25 cellular contexts compared by ENCODE assay signal in the genomic region with DNA sequence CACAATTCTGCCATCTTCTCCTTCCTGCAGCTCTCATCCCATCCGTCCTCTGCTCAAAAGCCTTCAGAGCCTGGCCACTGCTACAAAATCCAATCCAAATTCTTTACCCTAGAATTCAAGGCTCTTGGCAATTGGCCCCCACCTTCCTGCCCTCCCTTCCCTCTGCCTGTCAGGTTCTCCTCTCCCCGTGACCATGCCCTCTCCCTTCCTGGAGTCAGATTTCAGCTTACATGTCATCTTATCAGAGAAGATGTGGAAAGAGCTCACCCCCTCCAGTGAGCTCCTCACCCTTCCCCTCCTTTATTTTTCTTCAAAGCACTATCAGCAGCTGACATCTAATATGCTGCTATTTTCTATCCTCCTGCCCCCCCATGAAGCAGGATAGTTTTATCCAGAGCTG.
A peak's percentile ranks its signal among the peaks of the same experiment; 100 is the strongest.
DNase-seq lines count a peak whose midpoint lies in the region; ATAC-seq, FAIRE-seq and TF ChIP-seq lines count a peak whose summit lies in the region.
"Had no signal": no experiment of that assay in that cellular context is flagged by ENCODE, and none has a peak within 500 bp of the region (broad histone marks: within the 10 kb centered on the region; RNA-seq: fewer than 3 reads in every experiment).

No MANE protein-coding gene starts in this region.

- H3K79me2 ChIP-seq in GM23338 (replicated peaks; ENCODE audit: insufficient read depth): no peaks in the 10 kb centered on the region
- no peaks in the 10 kb centered on the region for H3K79me2 ChIP-seq in H1 (ENCODE audit: control insufficient read depth in 1 of 2, insufficient read depth in 2 of 2, low read length in 2 of 2)

- CTCF ChIA-PET in H1 (lab: Charles Lee; ENCODE audit: partially characterized antibody): interaction anchor here (1.2 kb wide), 1 partner anchor 432 kb away, joined by 3 read pairs; no protein-coding TSS in a partner anchor
- CTCF ChIA-PET in naive thymus-derived CD4-positive, alpha-beta T cell (lab: Charles Lee): no interaction called here

- ATAC-seq in GM23338: peak; percentile 75
- no peak for ATAC-seq in naive thymus-derived CD4-positive, alpha-beta T cell
- ATAC-seq: lower lobe of right lung; right lobe of liver; stimulated activated naive CD8-positive, alpha-beta T cell treated with anti-CD3 and anti-CD28 coated beads, Interleukin-15, Interleukin-2, amounts not matched to agents 100 U/mL and 50 U/mL, for 24 hours had no signal

- peaks cover 16% of the 10 kb centered on the region for H3K27me3 Mint-ChIP-seq in GM23338 (ENCODE audit: insufficient read depth, low read depth, poor library complexity)
- peaks cover 2 to 50% (median 12%) of the 10 kb centered on the region in 5 donors for H3K27me3 Mint-ChIP-seq in naive thymus-derived CD4-positive, alpha-beta T cell
- H3K27me3 Mint-ChIP-seq: activated CD4-positive, alpha-beta T cell treated with anti-CD3 and anti-CD28 coated beads, Interleukin-2, amount 10 ng/mL, durations not matched to agents 24 days and 14 days had no signal

- no peak overlapping the region for H3K56ac ChIP-seq in H1 (replicated peaks; ENCODE audit: insufficient read length, low read depth, low read length)

- peaks cover 32% of the 10 kb centered on the region for H3K4me1 Mint-ChIP-seq in GM23338
- H3K4me1 Mint-ChIP-seq in naive thymus-derived CD4-positive, alpha-beta T cell: no peaks in the 10 kb centered on the region
- H3K4me1 Mint-ChIP-seq: activated CD4-positive, alpha-beta T cell treated with anti-CD3 and anti-CD28 coated beads, Interleukin-2, amount 10 ng/mL, durations not matched to agents 24 days and 14 days had no signal

- H3K4me3 Mint-ChIP-seq in GM23338: no peak overlapping the region
- H3K4me3 Mint-ChIP-seq in naive thymus-derived CD4-positive, alpha-beta T cell: no peak overlapping the region
- H3K4me3 Mint-ChIP-seq: activated CD4-positive, alpha-beta T cell treated with anti-CD3 and anti-CD28 coated beads, Interleukin-2, amount 10 ng/mL, durations not matched to agents 24 days and 14 days; activated naive CD4-positive, alpha-beta T cell treated with anti-CD3 and anti-CD28 coated beads for 36 hours; dendritic cell treated with granulocyte-macrophage colony-stimulating factor and Interleukin-4, amounts not matched to agents 40 ng/mL and 50 ng/mL, for 4 days; neural progenitor cell; T-helper 1 cell treated with Interleukin-12 subunit alpha and Interleukin-12 subunit beta and Interleukin-4 antibody, amounts not matched to agents 30 μg/mL and 1 μg/mL, for 36 hours had no signal

- WGBS in H1 (ENCODE audit: extremely low coverage in 1 of 2, insufficient coverage in 1 of 2, insufficient read length in 1 of 2, insufficient replicate concordance in 2 of 2, low coverage in 1 of 2, low lambda C conversion rate in 2 of 2, missing lambda C conversion rate in 1 of 2), 2 experiments: 28% methylated on average over 2 of the region's 2 CpGs; no CpG with 5 or more reads in 1 of the 2 experiments

- H4K5ac ChIP-seq in H1 (ENCODE audit: insufficient read length, low read depth, low read length): no peak overlapping the region

- no peak for TF ChIP-seq EP300 in H1 (IDR thresholded peaks at IDR 0.05; ENCODE audit: borderline replicate concordance in 1 of 2, low read depth in 2 of 2, low read length in 2 of 2)

- no peak overlapping the region for H2BK12ac ChIP-seq in H1 (ENCODE audit: low read depth, low read length)

- H3K36me3 Mint-ChIP-seq in GM23338 (ENCODE audit: low read depth): no peaks in the 10 kb centered on the region; the same call in 2 of the 3 replicates
- no peaks in the 10 kb centered on the region for H3K36me3 Mint-ChIP-seq in naive thymus-derived CD4-positive, alpha-beta T cell
- H3K36me3 Mint-ChIP-seq: neural progenitor cell had no signal

- no peak overlapping the region for H4K8ac ChIP-seq in H1 (ENCODE audit: extremely low read depth, insufficient read depth, low read length)

- H3K79me1 ChIP-seq in H1 (ENCODE audit: low read depth, low read length): no peaks in the 10 kb centered on the region

- H3K27ac ChIP-seq in BLaER1 treated with 17β-estradiol and CSF1 and Interleukin-3, amounts not matched to agents 10 nM and 100 nM: no peak overlapping the region
- H3K27ac ChIP-seq in GM23338 (ENCODE audit: low read depth) (no peak overlapping the region), H1 (ENCODE audit: low read depth, low read length) (no peak overlapping the region)
- no peak overlapping the region for H3K27ac ChIP-seq in naive thymus-derived CD4-positive, alpha-beta T cell (ENCODE audit: low read depth, low read length)
- H3K27ac ChIP-seq: C4-2B, cardiac muscle cell, lower lobe of right lung, neural progenitor cell, right lobe of liver, SK-N-MC, thyroid gland had no signal

- H3K23me2 ChIP-seq in H1 (ENCODE audit: low read depth, low read length): no peaks in the 10 kb centered on the region

- H4K91ac ChIP-seq in H1 (replicated peaks; ENCODE audit: insufficient read length, low read length): no peak overlapping the region

- no peak overlapping the region for H2BK20ac ChIP-seq in H1 (ENCODE audit: low read length)

- H3K36me3 ChIP-seq in BLaER1 treated with 17β-estradiol and CSF1 and Interleukin-3, amounts not matched to agents 10 nM and 100 nM: no peaks in the 10 kb centered on the region
- H3K36me3 ChIP-seq in GM23338 (ENCODE audit: insufficient read depth) (no peaks in the 10 kb centered on the region), H1 (ENCODE audit: control insufficient read depth in 2 of 4, insufficient read depth in 4 of 4, low read length in 3 of 4) (no peaks in the 10 kb centered on the region)
- H3K36me3 ChIP-seq in naive thymus-derived CD4-positive, alpha-beta T cell (ENCODE audit: control insufficient read depth in 2 of 3, insufficient read depth in 3 of 3, low read length in 3 of 3): no peaks in the 10 kb centered on the region
- H3K36me3 ChIP-seq: cardiac muscle cell, lower lobe of right lung, neural progenitor cell, right lobe of liver, thyroid gland had no signal

- no peak for TF ChIP-seq POLR2A in H1 (IDR thresholded peaks at IDR 0.05; ENCODE audit: control extremely low read depth in 1 of 2, low read depth in 2 of 2, low read length in 2 of 2)
- TF ChIP-seq POLR2A in erythroblast (IDR thresholded peaks at IDR 0.05; ENCODE audit: low read length): no peak

- no peak overlapping the region for H3K27ac Mint-ChIP-seq in GM23338
- no peak overlapping the region for H3K27ac Mint-ChIP-seq in naive thymus-derived CD4-positive, alpha-beta T cell
- H3K27ac Mint-ChIP-seq: activated CD4-positive, alpha-beta T cell treated with anti-CD3 and anti-CD28 coated beads, Interleukin-2, amount 10 ng/mL, durations not matched to agents 24 days and 14 days; activated naive CD4-positive, alpha-beta T cell treated with anti-CD3 and anti-CD28 coated beads for 36 hours; dendritic cell treated with granulocyte-macrophage colony-stimulating factor and Interleukin-4, amounts not matched to agents 40 ng/mL and 50 ng/mL, for 4 days; neural progenitor cell; T-helper 1 cell treated with Interleukin-12 subunit alpha and Interleukin-12 subunit beta and Interleukin-4 antibody, amounts not matched to agents 30 μg/mL and 1 μg/mL, for 36 hours had no signal

- H2BK15ac ChIP-seq in H1 (ENCODE audit: low read length): 0 out of 2 replicates have a peak overlapping the region, but pooled peaks have one; percentile 98

- no peak overlapping the region for H2AK5ac ChIP-seq in H1 (ENCODE audit: low read depth, low read length)

- no peaks in the 10 kb centered on the region for H3F3A ChIP-seq in GM23338 (replicated peaks; ENCODE audit: low read depth)

- peak overlapping the region in 7 of 11 experiments; percentile 8 to 94 (median 46); a peak in 10 of 22 replicates for H3K4me2 ChIP-seq in BLaER1 treated with 17β-estradiol and CSF1 and Interleukin-3, amounts not matched to agents 10 nM and 100 nM
- H3K4me2 ChIP-seq in GM23338 (no peak overlapping the region), H1 (ENCODE audit: insufficient read depth in 1 of 2, low read depth in 2 of 2, low read length in 2 of 2) (peak overlapping the region; percentile 11 to 33; a peak in 2 of 4 replicates)
- H3K4me2 ChIP-seq: neural progenitor cell had no signal

- no peak overlapping the region for H2BK120ac ChIP-seq in H1 (replicated peaks; ENCODE audit: low read depth, low read length)

- 0 out of 2 replicates have a peak overlapping the region, but pooled peaks have one; percentile 24 for H2BK5ac ChIP-seq in H1 (ENCODE audit: low read depth, low read length)

- no peaks in the 10 kb centered on the region for H3K9me3 ChIP-seq in BLaER1 treated with 17β-estradiol and CSF1 and Interleukin-3, amounts not matched to agents 10 nM and 100 nM (replicated peaks in 1 of 11)
- H3K9me3 ChIP-seq in H1 (ENCODE audit: insufficient read depth in 2 of 2, low read depth in 1 of 2, low read length in 1 of 2): no peaks in the 10 kb centered on the region
- H3K9me3 ChIP-seq in naive thymus-derived CD4-positive, alpha-beta T cell (ENCODE audit: control insufficient read depth in 2 of 3, low read length in 3 of 3): no peaks in the 10 kb centered on the region
- H3K9me3 ChIP-seq: lower lobe of right lung, right lobe of liver, thyroid gland had no signal

- H3K4ac ChIP-seq in H1 (replicated peaks; ENCODE audit: insufficient read length, low read depth, low read length): no peak overlapping the region

- no peaks in the 10 kb centered on the region; a peak in 1 of 22 replicates for H4K20me1 ChIP-seq in BLaER1 treated with 17β-estradiol and CSF1 and Interleukin-3, amounts not matched to agents 10 nM and 100 nM
- no peaks in the 10 kb centered on the region for H4K20me1 ChIP-seq in GM23338 (replicated peaks; ENCODE audit: insufficient read depth)
- H4K20me1 ChIP-seq in H1 (replicated peaks in 1 of 2; ENCODE audit: control insufficient read depth in 1 of 2, insufficient read depth in 2 of 2, low read length in 2 of 2): no peaks in the 10 kb centered on the region

- H2AFZ ChIP-seq in GM23338: no peak overlapping the region
- no peak overlapping the region for H2AFZ ChIP-seq in H1 (ENCODE audit: low read length)
- H2AFZ ChIP-seq: neural progenitor cell had no signal

- peaks cover 24 to 70% (median 58%) of the 10 kb centered on the region in 10 experiments for H3K4me1 ChIP-seq in BLaER1 treated with 17β-estradiol and CSF1 and Interleukin-3, amounts not matched to agents 10 nM and 100 nM
- H3K4me1 ChIP-seq in GM23338 (ENCODE audit: insufficient read depth) (no peaks in the 10 kb centered on the region), H1 (replicated peaks in 1 of 4; ENCODE audit: control insufficient read depth in 3 of 4, insufficient read depth in 4 of 4, low read length in 3 of 4) (peaks cover 2 to 8% (median 4%) of the 10 kb centered on the region in 4 experiments; a peak in 5 of 7 replicates)
- no peaks in the 10 kb centered on the region for H3K4me1 ChIP-seq in naive thymus-derived CD4-positive, alpha-beta T cell (ENCODE audit: control insufficient read depth in 2 of 2, insufficient read depth in 2 of 2, low read length in 2 of 2)
- H3K4me1 ChIP-seq: lower lobe of right lung, right lobe of liver, thyroid gland had no signal

- no peaks in the 10 kb centered on the region for H3K9me3 Mint-ChIP-seq in GM23338
- H3K9me3 Mint-ChIP-seq in naive thymus-derived CD4-positive, alpha-beta T cell: no peaks in the 10 kb centered on the region
- H3K9me3 Mint-ChIP-seq: activated CD4-positive, alpha-beta T cell treated with anti-CD3 and anti-CD28 coated beads, Interleukin-2, amount 10 ng/mL, durations not matched to agents 24 days and 14 days; activated naive CD4-positive, alpha-beta T cell treated with anti-CD3 and anti-CD28 coated beads for 36 hours; dendritic cell treated with granulocyte-macrophage colony-stimulating factor and Interleukin-4, amounts not matched to agents 40 ng/mL and 50 ng/mL, for 4 days; T-helper 1 cell treated with Interleukin-12 subunit alpha and Interleukin-12 subunit beta and Interleukin-4 antibody, amounts not matched to agents 30 μg/mL and 1 μg/mL, for 36 hours had no signal

- no peak for FAIRE-seq in H1 (lab: Jason Lieb, UNC)

- H3K27me3 ChIP-seq in BLaER1 treated with 17β-estradiol and CSF1 and Interleukin-3, amounts not matched to agents 10 nM and 100 nM: no peaks in the 10 kb centered on the region
- H3K27me3 ChIP-seq in GM23338 (ENCODE audit: insufficient read depth): no peaks in the 10 kb centered on the region
- no peaks in the 10 kb centered on the region for H3K27me3 ChIP-seq in H1 (replicated peaks in 1 of 4; ENCODE audit: control insufficient read depth in 3 of 4, extremely low read depth in 1 of 4, insufficient read depth in 3 of 4, low read length in 3 of 4)
- H3K27me3 ChIP-seq in naive thymus-derived CD4-positive, alpha-beta T cell (ENCODE audit: control insufficient read depth in 2 of 2, insufficient read depth in 2 of 2, low read length in 2 of 2): no peaks in the 10 kb centered on the region
- H3K27me3 ChIP-seq: cardiac muscle cell, neural progenitor cell, right lobe of liver, thyroid gland had no signal

- H3K4me3 ChIP-seq in BLaER1 treated with 17β-estradiol and CSF1 and Interleukin-3, amounts not matched to agents 10 nM and 100 nM: no peak overlapping the region
- no peak overlapping the region for H3K4me3 ChIP-seq in GM23338
- H3K4me3 ChIP-seq in H1 (ENCODE audit: extremely low read depth in 1 of 4, insufficient read depth in 2 of 4, low read depth in 3 of 4, low read length in 4 of 4): no peak overlapping the region
- no peak overlapping the region for H3K4me3 ChIP-seq in naive thymus-derived CD4-positive, alpha-beta T cell (ENCODE audit: low read length)
- H3K4me3 ChIP-seq: cardiac muscle cell, lower lobe of right lung, neural progenitor cell, right lobe of liver, SK-N-MC, thyroid gland had no signal

- peak; percentile 40 for DNase-seq in GM23338 (ENCODE audit: low spot score)
- peak; percentile 42 for DNase-seq in NCI-H2171 (lab: John Stamatoyannopoulos, UW)
- no peak for DNase-seq in H1 (ENCODE audit: low read depth in 1 of 2, low spot score in 2 of 2)
- DNase-seq in activated CD4-positive, alpha-beta T cell treated with anti-CD3 and anti-CD28 coated beads for 48 hours: no peak
- DNase-seq in naive thymus-derived CD4-positive, alpha-beta T cell: no peak
- DNase-seq in COLO829 (ENCODE audit: low spot score): no peak
- DNase-seq in erythroblast (lab: John Stamatoyannopoulos, UW): no peak
- DNase-seq: activated CD4-positive, alpha-beta T cell treated with anti-CD3 and anti-CD28 coated beads, Interleukin-2, amount 10 ng/mL, durations not matched to agents 24 days and 14 days; activated naive CD4-positive, alpha-beta T cell treated with anti-CD3 and anti-CD28 coated beads for 36 hours; activated T-cell treated with anti-CD3 and anti-CD28 coated beads, Interleukin-2, amount 50 U/mL, for 48 hours; Calu3; IMR-90; lower lobe of right lung; NCI-H1092; right lobe of liver; stimulated activated CD4-positive, alpha-beta T cell treated with anti-CD3 and anti-CD28 coated beads, Interleukin-12 subunit alpha, Interleukin-12 subunit beta, amount 100 ng/mL, for 4 hours; stimulated activated naive CD8-positive, alpha-beta T cell treated with anti-CD3 and anti-CD28 coated beads, Interleukin-15, Interleukin-2, amounts not matched to agents 100 U/mL and 50 U/mL, for 24 hours; thyroid gland had no signal

- no peak overlapping the region for H3K23ac ChIP-seq in H1 (ENCODE audit: insufficient read length)

- H3K9ac ChIP-seq in BLaER1 treated with 17β-estradiol and CSF1 and Interleukin-3, amounts not matched to agents 10 nM and 100 nM: no peak overlapping the region
- no peak overlapping the region for H3K9ac ChIP-seq in H1 (replicated peaks in 1 of 4; ENCODE audit: extremely low read depth in 1 of 4, low read depth in 3 of 4, low read length in 3 of 4)
- H3K9ac ChIP-seq: neural progenitor cell had no signal

- no peak for TF ChIP-seq RAD21 in H1 (IDR thresholded peaks at IDR 0.05 in 1 of 2, conservative IDR thresholded peaks at IDR 0.05 in 1 of 2; ENCODE audit: low read depth in 2 of 2, low read length in 2 of 2)

- no peak overlapping the region for H3K18ac ChIP-seq in H1 (ENCODE audit: extremely low read depth, low read length)

- intact Hi-C loops in naive thymus-derived CD4-positive, alpha-beta T cell (cut with micrococcal nuclease): no loop called here

- TF ChIP-seq CTCF in GM23338 (conservative IDR thresholded peaks at IDR 0.05; ENCODE audit: low read depth in 2 of 2) (no peak), H1 (IDR thresholded peaks at IDR 0.05; ENCODE audit: control extremely low read depth in 1 of 3, insufficient read depth in 1 of 3, low read depth in 1 of 3, low read length in 3 of 3) (no peak)

- no peaks in the 10 kb centered on the region for H3K9me2 ChIP-seq in GM23338 (ENCODE audit: insufficient read depth)

- no peak overlapping the region for H3K14ac ChIP-seq in H1 (ENCODE audit: insufficient read length)

- POLR2A ChIA-PET in H1 (lab: Charles Lee; ENCODE audit: partially characterized antibody): no interaction called here
- POLR2A ChIA-PET in naive thymus-derived CD4-positive, alpha-beta T cell (lab: Charles Lee): no interaction called here

Comparison
In these comparisons a context has a peak if more than half of its experiments do, and no peak if none do; other contexts are left out.
1. DNase-seq: peak in GM23338 (single experiment) and NCI-H2171 (single experiment); none in H1 (0 of 2), activated CD4-positive, alpha-beta T cell treated with anti-CD3 and anti-CD28 coated beads for 48 hours (single experiment), naive thymus-derived CD4-positive, alpha-beta T cell (0 of 9), COLO829 (single experiment) and erythroblast (0 of 2).